Comparison of ENCODE assay signal across 11 cellular contexts in the genomic region with DNA sequence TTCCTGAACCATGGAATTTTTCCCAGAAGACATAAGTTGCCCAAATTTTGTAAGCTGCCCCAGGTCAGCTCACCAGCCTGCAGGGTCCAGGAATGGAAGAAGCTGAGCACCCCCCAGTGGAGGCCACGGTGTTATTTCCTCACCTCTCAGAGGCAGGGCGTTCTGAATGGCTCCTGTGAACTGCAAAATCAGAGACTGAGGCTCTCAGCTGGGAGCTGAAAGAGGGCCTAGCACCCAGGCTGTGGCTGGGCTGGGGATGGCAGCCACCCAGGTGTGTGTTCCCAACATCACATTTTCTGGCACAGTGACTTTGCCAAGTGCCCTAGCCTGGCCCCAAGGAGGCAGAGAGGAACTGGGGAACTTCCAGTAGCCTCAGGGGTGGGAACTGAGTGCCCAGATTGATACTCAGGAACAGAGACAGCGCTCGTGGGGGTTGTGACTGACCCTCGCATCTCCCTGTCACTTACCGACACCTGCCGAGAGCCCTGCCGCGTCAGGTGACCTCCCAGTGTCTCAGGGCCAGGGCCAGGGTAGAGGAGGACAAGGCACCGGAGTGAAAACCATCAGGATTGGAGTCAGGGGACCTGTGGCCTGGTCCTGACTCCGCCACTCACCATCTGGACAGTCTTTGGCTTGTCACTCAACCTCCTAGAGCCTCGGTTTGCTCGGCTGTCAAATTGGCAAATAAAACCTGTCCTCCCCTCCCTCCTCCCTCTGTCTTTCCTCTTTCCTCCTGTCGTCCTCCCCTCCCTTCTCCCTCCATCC. TPM values are rescaled to one million over a fixed set of nuclear protein-coding genes. Genes with fewer than 3 reads are reported as not detected.
A peak's percentile ranks its signal among the peaks of the same experiment; 100 is the strongest.
DNase-seq lines count a peak whose midpoint lies in the region; ATAC-seq and TF ChIP-seq lines count a peak whose summit lies in the region.
"Had no signal": no experiment of that assay in that cellular context is flagged by ENCODE, and none has a peak within 500 bp of the region (broad histone marks: within the 10 kb centered on the region; RNA-seq: fewer than 3 reads in every experiment).

No MANE protein-coding gene starts in this region.

- peaks cover 21% of the 10 kb centered on the region for H3K27me3 ChIP-seq in foreskin keratinocyte

- peak; percentile 67 for TF ChIP-seq CTCF in foreskin keratinocyte (conservative IDR thresholded peaks at IDR 0.05)

- ATAC-seq in foreskin keratinocyte = peak; percentile 50
- ATAC-seq in GM21528 (IDR thresholded peaks at IDR 0.05; ENCODE audit: low FRiP score, unreplicated experiment) = no peak
- ATAC-seq in HG02970 (IDR thresholded peaks at IDR 0.05; ENCODE audit: low FRiP score, unreplicated experiment) = no peak
- ATAC-seq: activated T-cell treated with anti-CD3 and anti-CD28 coated beads, Interleukin-2, amount 50 U/mL, for 4 hours had no signal

- no peak overlapping the region for H3K27ac ChIP-seq in foreskin keratinocyte
- H3K27ac ChIP-seq: spleen, thoracic aorta had no signal

- peaks cover 5% of the 10 kb centered on the region for H3K4me1 ChIP-seq in foreskin keratinocyte
- H3K4me1 ChIP-seq: spleen had no signal

- peak; percentile 21 for DNase-seq in stimulated activated CD4-positive, alpha-beta T cell treated with anti-CD3 and anti-CD28 coated beads, Interleukin-15, amount 100 ng/mL, for 24 hours
- DNase-seq in stimulated activated CD4-positive, alpha-beta T cell treated with anti-CD3 and anti-CD28 coated beads, Interleukin-1b, Interleukin-23, amount 100 ng/mL, for 48 hours = no peak
- peak; percentile 25 for DNase-seq in RPMI7951 (ENCODE audit: low read depth)
- DNase-seq in foreskin keratinocyte = peak; percentile 16 to 28
- no peak for DNase-seq in activated naive CD4-positive, alpha-beta T cell (lab: John Stamatoyannopoulos, UW)
- no peak for DNase-seq in NCI-H1105 (lab: John Stamatoyannopoulos, UW)
- DNase-seq: activated T-cell treated with anti-CD3 and anti-CD28 coated beads, Interleukin-2, amount 50 U/mL, for 4 hours; spleen had no signal

RNA-seq across cellular contexts. Expression of a gene that starts 11.3 kb away (rescaled TPM):
- 0.12 TPM in 1 of 2 replicates, not detected in the other for total RNA-seq in RPMI7951 (2014; rRNA removed; shearing (Covaris generic))
- 0.17 and 0.18 TPM in 2 replicates for total RNA-seq in foreskin keratinocyte
- 0.18 and 0.21 TPM in 2 replicates for polyA plus RNA-seq in foreskin keratinocyte
- total RNA-seq: spleen, thoracic aorta had no signal
- polyA plus RNA-seq: spleen had no signal

Comparison
In these comparisons a context has a peak if more than half of its experiments do, and no peak if none do; other contexts are left out.
1. DNase-seq: peak in stimulated activated CD4-positive, alpha-beta T cell treated with anti-CD3 and anti-CD28 coated beads, Interleukin-15, amount 100 ng/mL, for 24 hours (single experiment), RPMI7951 (single experiment) and foreskin keratinocyte (2 of 2); none in stimulated activated CD4-positive, alpha-beta T cell treated with anti-CD3 and anti-CD28 coated beads, Interleukin-1b, Interleukin-23, amount 100 ng/mL, for 48 hours (single experiment), activated naive CD4-positive, alpha-beta T cell (0 of 4) and NCI-H1105 (single experiment).